ENCODE assay signal across 1 cellular context in the genomic region with DNA sequence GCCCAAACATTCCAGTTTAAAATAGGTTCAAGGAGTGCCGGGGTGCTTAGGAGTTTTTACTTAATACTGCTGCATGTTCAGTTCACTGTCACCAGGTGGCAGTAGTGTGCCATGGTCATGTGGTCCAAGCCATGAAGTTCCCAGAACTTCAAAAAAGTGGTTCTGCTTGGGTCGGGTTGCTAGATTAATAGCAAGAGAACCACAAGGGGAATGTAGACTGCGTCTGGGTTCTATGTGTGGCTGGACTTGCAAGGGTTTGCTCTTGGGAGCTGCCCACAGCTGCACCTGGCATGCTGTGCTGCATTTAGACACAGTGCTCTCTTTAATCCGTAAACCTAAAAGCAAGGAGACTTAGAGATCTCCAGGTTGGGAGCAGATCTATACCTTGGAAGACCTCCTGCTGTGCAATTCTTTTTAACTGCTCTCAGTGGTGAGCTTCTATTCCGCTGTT.
TF ChIP-seq lines count a peak whose summit lies in the region.

No MANE protein-coding gene starts in this region.

TF ChIP-seq in H1, 55 proteins besides CTCF, POLR2A, EP300 and RAD21:
- TF ChIP-seq KDM5A (IDR thresholded peaks at IDR 0.05; ENCODE audit: low read length) (no peak), TCF12 (IDR thresholded peaks at IDR 0.05; ENCODE audit: low read depth, low read length) (no peak), SUZ12 (IDR thresholded peaks at IDR 0.05; ENCODE audit: low read length) (no peak), ASH2L (IDR thresholded peaks at IDR 0.05; ENCODE audit: low read length) (no peak), PHF8 (conservative IDR thresholded peaks at IDR 0.05; ENCODE audit: low read depth, low read length) (no peak), RXRA (IDR thresholded peaks at IDR 0.05; ENCODE audit: insufficient read depth, low read depth, low read length) (no peak)
- TF ChIP-seq, protein P1, sequence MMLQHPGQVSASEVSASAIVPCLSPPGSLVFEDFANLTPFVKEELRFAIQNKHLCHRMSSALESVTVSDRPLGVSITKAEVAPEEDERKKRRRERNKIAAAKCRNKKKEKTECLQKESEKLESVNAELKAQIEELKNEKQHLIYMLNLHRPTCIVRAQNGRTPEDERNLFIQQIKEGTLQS (IDR thresholded peaks at IDR 0.05; ENCODE audit: insufficient read depth, low read depth, low read length) = 0 out of 2 replicates have a peak, but pooled peaks have one; percentile 61
- TF ChIP-seq, protein P2, sequence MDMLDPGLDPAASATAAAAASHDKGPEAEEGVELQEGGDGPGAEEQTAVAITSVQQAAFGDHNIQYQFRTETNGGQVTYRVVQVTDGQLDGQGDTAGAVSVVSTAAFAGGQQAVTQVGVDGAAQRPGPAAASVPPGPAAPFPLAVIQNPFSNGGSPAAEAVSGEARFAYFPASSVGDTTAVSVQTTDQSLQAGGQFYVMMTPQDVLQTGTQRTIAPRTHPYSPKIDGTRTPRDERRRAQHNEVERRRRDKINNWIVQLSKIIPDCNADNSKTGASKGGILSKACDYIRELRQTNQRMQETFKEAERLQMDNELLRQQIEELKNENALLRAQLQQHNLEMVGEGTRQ (IDR thresholded peaks at IDR 0.05; ENCODE audit: low read length) = peak; percentile 55; the same call in 1 of the 2 replicates
